ENCODE assay signal across 29 cellular contexts in genomic region chr18:35745814-35746213, GRCh38.
"Had no signal": no experiment of that assay in that cellular context is flagged by ENCODE, and none has a peak within 500 bp of the region (broad histone marks: within the 10 kb centered on the region; RNA-seq: fewer than 3 reads in every experiment).

No MANE protein-coding gene starts in this region.

- H3K4me1 Mint-ChIP-seq: naive B cell; nephron; neural crest cell; stimulated activated effector memory CD8-positive, alpha-beta T cell treated with anti-CD3 and anti-CD28 coated beads, Interleukin-12 subunit alpha, Interleukin-12 subunit beta, amount 100 ng/mL, for 72 hours; stimulated activated naive CD8-positive, alpha-beta T cell treated with anti-CD3 and anti-CD28 coated beads, Interleukin-15, amount 100 ng/mL, for 72 hours had no signal

- H3K4me3 ChIP-seq: ovary, psoas muscle, skin epidermis, suprapubic skin, testis, tibial artery, transverse colon, upper lobe of right lung, uterus had no signal

- H2AFZ ChIP-seq: parathyroid adenoma had no signal

- H3K27ac Mint-ChIP-seq: natural killer cell; nephron; progenitor cell of endocrine pancreas; stimulated activated effector memory CD8-positive, alpha-beta T cell treated with anti-CD3 and anti-CD28 coated beads, Interleukin-12 subunit alpha, Interleukin-12 subunit beta, amount 100 ng/mL, for 72 hours; stimulated activated naive CD8-positive, alpha-beta T cell treated with anti-CD3 and anti-CD28 coated beads, Interleukin-15, amount 100 ng/mL, for 72 hours; type B pancreatic cell had no signal

- H3K9me3 Mint-ChIP-seq: natural killer cell, nephron, neural crest cell, type B pancreatic cell had no signal

- H3K9me3 ChIP-seq: ovary, psoas muscle, suprapubic skin, testis, tibial artery, transverse colon, upper lobe of right lung, uterus had no signal

- DNase-seq: naive B cell; natural killer cell; occipital lobe; ovary; posterior cingulate gyrus; psoas muscle; right cardiac atrium; stimulated activated CD4-positive, alpha-beta T cell treated with anti-CD3 and anti-CD28 coated beads, Interleukin-15, amount 100 ng/mL, for 24 hours; stimulated activated CD4-positive, alpha-beta T cell treated with anti-CD3 and anti-CD28 coated beads, Interleukin-2, amount 100 ng/mL, for 24 hours; stimulated activated CD4-positive, alpha-beta T cell treated with anti-CD3 and anti-CD28 coated beads, Interleukin-2, amount 100 ng/mL, for 48 hours; stimulated activated CD4-positive, alpha-beta T cell treated with anti-CD3 and anti-CD28 coated beads, Interleukin-4, amount 100 ng/mL, for 24 hours; stimulated activated naive CD4-positive, alpha-beta T cell; stimulated activated naive CD8-positive, alpha-beta T cell treated with anti-CD3 and anti-CD28 coated beads, Interleukin-15, amount 100 ng/mL, for 72 hours; stimulated activated naive CD8-positive, alpha-beta T cell treated with anti-CD3 and anti-CD28 coated beads, Interleukin-15, Interleukin-2, amounts not matched to agents 100 U/mL and 50 U/mL, for 24 hours; substantia nigra; testis; tibial artery; transverse colon; upper lobe of right lung; uterus had no signal

- H3K27me3 ChIP-seq: ovary, suprapubic skin, testis, transverse colon, upper lobe of right lung, uterus had no signal

- H3K36me3 ChIP-seq: ovary, suprapubic skin, tibial artery, transverse colon, upper lobe of right lung, uterus had no signal

- H3K9ac ChIP-seq: parathyroid adenoma had no signal

- H3K27ac ChIP-seq: ovary, parathyroid adenoma, psoas muscle, skin epidermis, suprapubic skin, testis, tibial artery, transverse colon, upper lobe of right lung, uterus had no signal

- ATAC-seq: natural killer cell; psoas muscle; right cardiac atrium; sciatic nerve; stimulated activated effector memory CD8-positive, alpha-beta T cell treated with anti-CD3 and anti-CD28 coated beads, Interleukin-12 subunit alpha, Interleukin-12 subunit beta, amount 100 ng/mL, for 72 hours; stimulated activated naive CD8-positive, alpha-beta T cell treated with anti-CD3 and anti-CD28 coated beads, Interleukin-15, amount 100 ng/mL, for 72 hours; stimulated activated naive CD8-positive, alpha-beta T cell treated with anti-CD3 and anti-CD28 coated beads, Interleukin-15, Interleukin-2, amounts not matched to agents 100 U/mL and 50 U/mL, for 24 hours; upper lobe of right lung had no signal

- H3K79me2 ChIP-seq: parathyroid adenoma had no signal

- H3K27me3 Mint-ChIP-seq: stimulated activated naive CD8-positive, alpha-beta T cell treated with anti-CD3 and anti-CD28 coated beads, Interleukin-15, amount 100 ng/mL, for 72 hours had no signal

- H3K4me3 Mint-ChIP-seq: natural killer cell; nephron; neural crest cell; stimulated activated effector memory CD8-positive, alpha-beta T cell treated with anti-CD3 and anti-CD28 coated beads, Interleukin-12 subunit alpha, Interleukin-12 subunit beta, amount 100 ng/mL, for 72 hours; stimulated activated naive CD8-positive, alpha-beta T cell treated with anti-CD3 and anti-CD28 coated beads, Interleukin-15, amount 100 ng/mL, for 72 hours; type B pancreatic cell had no signal

- H3K4me1 ChIP-seq: parathyroid adenoma, psoas muscle, testis, tibial artery, transverse colon, upper lobe of right lung, uterus had no signal

- H3K36me3 Mint-ChIP-seq: natural killer cell; stimulated activated effector memory CD8-positive, alpha-beta T cell treated with anti-CD3 and anti-CD28 coated beads, Interleukin-12 subunit alpha, Interleukin-12 subunit beta, amount 100 ng/mL, for 72 hours; type B pancreatic cell had no signal
